Comparison of ENCODE assay signal across 28 cellular contexts in genomic region chr1:43961692-43962091, GRCh38. TPM values are rescaled to one million over a fixed set of nuclear protein-coding genes. Genes with fewer than 3 reads are reported as not detected.
"Had no signal": no experiment of that assay in that cellular context is flagged by ENCODE, and none has a peak within 500 bp of the region (broad histone marks: within the 10 kb centered on the region; RNA-seq: fewer than 3 reads in every experiment).

No MANE protein-coding gene starts in this region.

- ATAC-seq: activated CD4-positive, CD25-positive, alpha-beta regulatory T cell treated with anti-CD3 and anti-CD28 coated beads, Interleukin-2, amount 50 U/mL, for 24 hours; activated CD8-positive, alpha-beta T cell treated with anti-CD3 and anti-CD28 coated beads for 36 hours; activated T-cell treated with anti-CD3 and anti-CD28 coated beads, Interleukin-2, amount 50 U/mL, for 4 hours; activated T-helper 17 cell treated with anti-CD3 and anti-CD28 coated beads, Interleukin-2, amount 50 U/mL, for 72 hours; body of pancreas; gastroesophageal sphincter; T-cell had no signal

- H3K4me1 ChIP-seq: body of pancreas, esophagus squamous epithelium, gastroesophageal sphincter had no signal

- H3K27ac ChIP-seq: body of pancreas, cardiac muscle cell, epithelial cell of prostate, esophagus squamous epithelium, gastroesophageal sphincter, WERI-Rb-1 had no signal

- H3K27me3 ChIP-seq: body of pancreas, cardiac muscle cell, esophagus squamous epithelium, gastroesophageal sphincter had no signal

- DNase-seq: activated B cell treated with CpG ODN at 0.5 μM for 24 hours; activated CD4-positive, alpha-beta T cell treated with anti-CD3 and anti-CD28 coated beads for 48 hours; activated CD4-positive, alpha-beta T cell treated with anti-CD3 and anti-CD28 coated beads, Interleukin-2, amount 50 U/mL, for 1 hour; activated CD4-positive, alpha-beta T cell treated with anti-CD3 and anti-CD28 coated beads, Interleukin-2, amount 50 U/mL, for 48 hours; activated CD8-positive, alpha-beta memory T cell treated with anti-CD3 and anti-CD28 coated beads for 24 hours; activated CD8-positive, alpha-beta T cell treated with anti-CD3 and anti-CD28 coated beads for 36 hours; activated effector memory CD4-positive, alpha-beta T cell treated with Interleukin-2 at 50 U/mL for 16 hours; activated gamma-delta T cell treated with Interleukin-2 at 50 U/mL for 16 hours; activated naive CD4-positive, alpha-beta T cell treated with anti-CD3 and anti-CD28 coated beads, Interleukin-2, amount 50 U/mL, for 16 hours; activated naive CD4-positive, alpha-beta T cell treated with Interleukin-2 at 50 U/mL for 16 hours; activated T-cell treated with anti-CD3 and anti-CD28 coated beads, Interleukin-2, amount 50 U/mL, for 4 hours; amniotic stem cell; aorta; body of pancreas; cortex of kidney; dermis blood vessel endothelial cell; effector CD8-positive, alpha-beta T cell; esophagus squamous epithelium; foreskin melanocyte; SW 1271; T-cell; T1000; WERI-Rb-1 had no signal

- H3K9me3 ChIP-seq: body of pancreas, esophagus squamous epithelium, gastroesophageal sphincter had no signal

- H3K4me3 ChIP-seq: body of pancreas, cardiac muscle cell, esophagus squamous epithelium, gastroesophageal sphincter had no signal

RNA-seq across cellular contexts. Expression of gene ARTN, which starts 28.1 kb away (rescaled TPM):
- total RNA-seq: dermis blood vessel endothelial cell had no signal
